31 cellular contexts compared by ENCODE assay signal in the genomic region with DNA sequence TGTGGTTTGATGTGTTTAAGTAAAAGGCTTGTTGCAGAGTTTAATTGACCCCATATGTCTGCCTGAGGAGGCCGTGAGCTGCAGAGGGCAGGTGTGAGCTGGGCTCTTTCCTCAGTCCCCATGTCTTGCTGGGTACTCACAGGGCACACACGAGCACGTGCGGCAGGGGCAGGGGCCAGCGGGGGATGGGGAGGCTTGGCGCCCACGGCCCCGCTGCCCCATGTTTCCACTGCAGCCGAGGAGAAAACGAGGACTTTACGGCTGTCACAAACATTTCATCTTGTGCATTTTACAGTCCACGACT. TPM values are rescaled to one million over a fixed set of nuclear protein-coding genes. Genes with fewer than 3 reads are reported as not detected.
DNase-seq lines count a peak whose midpoint lies in the region; ATAC-seq and TF ChIP-seq lines count a peak whose summit lies in the region.
"Had no signal": no experiment of that assay in that cellular context is flagged by ENCODE, and none has a peak within 500 bp of the region (broad histone marks: within the 10 kb centered on the region; RNA-seq: fewer than 3 reads in every experiment).

No MANE protein-coding gene starts in this region.

- H3K9me2 ChIP-seq in PC-3 (replicated peaks; ENCODE audit: low read length), result no peaks in the 10 kb centered on the region

- POLR2A ChIA-PET in AG04450 (lab: Yijun Ruan, JAX) (no interaction called here), PC-3 (lab: Charles Lee; ENCODE audit: unreplicated experiment) (no interaction called here)

- H3K4me2 ChIP-seq in PC-3 (ENCODE audit: low read length), result no peak overlapping the region

- H3K27ac ChIP-seq in AG04450 (ENCODE audit: low read depth, low read length), result no peak overlapping the region
- H3K27ac ChIP-seq in PC-3 (ENCODE audit: low read length), result no peak overlapping the region
- H3K27ac ChIP-seq: colonic mucosa, ovary, right atrium auricular region, spleen, suprapubic skin had no signal

- H3K27ac Mint-ChIP-seq in CD14-positive monocyte, result no peak overlapping the region
- H3K27ac Mint-ChIP-seq: activated CD8-positive, alpha-beta T cell treated with anti-CD3 and anti-CD28 coated beads, Interleukin-2, amount 10 ng/mL, durations not matched to agents 7 days and 5 days; activated naive CD8-positive, alpha-beta T cell treated with anti-CD3 and anti-CD28 coated beads, Interleukin-2, amount 50 U/mL, for 24 hours; CD4-positive, alpha-beta T cell; nephron; stimulated activated memory B cell treated with anti-CD40 and anti-IgM and Interleukin-4, amounts not matched to agents 10 μg/mL and 1 μg/mL and 100 μg/mL, for 72 hours had no signal

- no peaks in the 10 kb centered on the region for H3F3A ChIP-seq in PC-3 (ENCODE audit: low read length, unreplicated experiment)

- H2AFZ ChIP-seq in PC-3 (ENCODE audit: low read length), result no peak overlapping the region

- TF ChIP-seq CTCF in AG04450 (IDR thresholded peaks at IDR 0.05; ENCODE audit: low read depth, low read length), result 0 out of 2 replicates have a peak, but pooled peaks have one; percentile 14
- TF ChIP-seq CTCF in PC-3 (conservative IDR thresholded peaks at IDR 0.05; ENCODE audit: low read depth, low read length), result no peak
- TF ChIP-seq CTCF in CD14-positive monocyte (IDR thresholded peaks at IDR 0.05), result no peak
- TF ChIP-seq CTCF in GM20000 (IDR thresholded peaks at IDR 0.05; ENCODE audit: extremely low read depth, missing control alignments), result no peak

- peaks cover 33% of the 10 kb centered on the region for H3K27me3 ChIP-seq in AG04450 (ENCODE audit: control insufficient read depth, insufficient read depth, low read length)
- H3K27me3 ChIP-seq in PC-3 (ENCODE audit: low read length), result no peaks in the 10 kb centered on the region
- H3K27me3 ChIP-seq: colonic mucosa, ovary, right atrium auricular region, spleen had no signal

- H3K4me1 Mint-ChIP-seq in CD14-positive monocyte, result no peaks in the 10 kb centered on the region
- H3K4me1 Mint-ChIP-seq: activated naive CD8-positive, alpha-beta T cell treated with anti-CD3 and anti-CD28 coated beads, Interleukin-2, amount 50 U/mL, for 24 hours; stimulated activated memory B cell treated with anti-CD40 and anti-IgM and Interleukin-4, amounts not matched to agents 10 μg/mL and 1 μg/mL and 100 μg/mL, for 72 hours had no signal

- CTCF ChIA-PET in AG04450 (lab: Charles Lee), result interaction anchor here (1.4 kb wide), 1 partner anchor 109 kb away, joined by 3 read pairs; no protein-coding TSS in a partner anchor
- CTCF ChIA-PET in PC-3 (lab: Charles Lee), result interaction anchor here (0.6 kb wide), 1 partner anchor 39 kb away, joined by 3 read pairs; no protein-coding TSS in a partner anchor

- no peaks in the 10 kb centered on the region for H3K4me1 ChIP-seq in PC-3 (ENCODE audit: insufficient read depth, low read length)
- H3K4me1 ChIP-seq: colonic mucosa, right atrium auricular region, spleen, suprapubic skin had no signal

- H3K4me3 ChIP-seq in AG04450 (ENCODE audit: low read depth, low read length) (no peak overlapping the region), PC-3 (ENCODE audit: low read length) (no peak overlapping the region)
- H3K4me3 ChIP-seq: colonic mucosa, lung, mucosa of descending colon, ovary, right atrium auricular region, spleen, suprapubic skin had no signal

- DNase-seq in AG04450 (ENCODE audit: low read depth, low spot score), result no peak
- DNase-seq in EH (ENCODE audit: low read depth), result peak; percentile 25
- no peak for DNase-seq in PC-3
- DNase-seq in fibroblast of gingiva (ENCODE audit: low read depth), result peak; percentile 14
- DNase-seq in NCI-H2107 treated with DMSO at 0.1 percent for 48 hours (lab: John Stamatoyannopoulos, UW; ENCODE audit: unreplicated experiment), result no peak
- no peak for DNase-seq in CD14-positive monocyte (ENCODE audit: low spot score)
- DNase-seq in GM20000 (ENCODE audit: low spot score), result no peak
- DNase-seq: activated CD4-positive, alpha-beta T cell treated with anti-CD3 and anti-CD28 coated beads for 1 hour; activated CD8-positive, alpha-beta T cell treated with anti-CD3 and anti-CD28 coated beads, Interleukin-2, amount 10 ng/mL, durations not matched to agents 7 days and 5 days; activated gamma-delta T cell; activated naive CD8-positive, alpha-beta T cell treated with anti-CD3 and anti-CD28 coated beads, Interleukin-2, amount 50 U/mL, for 24 hours; CD4-positive, alpha-beta T cell; colonic mucosa; effector memory CD4-positive, alpha-beta T cell; mucosa of descending colon; NCI-H1694; NCI-H2227 treated with DMSO at 0.1 percent for 48 hours; NCI-H774; ovary; SHP77 treated with DMSO at 0.1 percent for 48 hours; spleen; stimulated activated CD4-positive, alpha-beta T cell treated with anti-CD3 and anti-CD28 coated beads, Interleukin-2, amount 100 ng/mL, for 48 hours; T-helper 1 cell had no signal

- no peaks in the 10 kb centered on the region for H3K36me3 Mint-ChIP-seq in CD14-positive monocyte
- H3K36me3 Mint-ChIP-seq: stimulated activated memory B cell treated with anti-CD40 and anti-IgM and Interleukin-4, amounts not matched to agents 10 μg/mL and 1 μg/mL and 100 μg/mL, for 72 hours had no signal

- H3K9me3 ChIP-seq in AG04450 (ENCODE audit: control insufficient read depth, insufficient read depth, low read length) (no peaks in the 10 kb centered on the region; the same call in 1 of the 2 replicates), PC-3 (ENCODE audit: low read length) (no peaks in the 10 kb centered on the region)
- H3K9me3 ChIP-seq: colonic mucosa, mucosa of descending colon, ovary, right atrium auricular region, spleen, suprapubic skin had no signal

- no peak overlapping the region for H3K4me3 Mint-ChIP-seq in CD14-positive monocyte
- H3K4me3 Mint-ChIP-seq: activated CD8-positive, alpha-beta T cell treated with anti-CD3 and anti-CD28 coated beads, Interleukin-2, amount 10 ng/mL, durations not matched to agents 7 days and 5 days; activated naive CD8-positive, alpha-beta T cell treated with anti-CD3 and anti-CD28 coated beads, Interleukin-2, amount 50 U/mL, for 24 hours; CD4-positive, alpha-beta T cell; nephron; stimulated activated memory B cell treated with anti-CD40 and anti-IgM and Interleukin-4, amounts not matched to agents 10 μg/mL and 1 μg/mL and 100 μg/mL, for 72 hours had no signal

- H4K20me1 ChIP-seq in PC-3 (ENCODE audit: low read length), result no peaks in the 10 kb centered on the region

- no peaks in the 10 kb centered on the region for H3K36me3 ChIP-seq in PC-3 (ENCODE audit: low read depth, low read length)
- H3K36me3 ChIP-seq: colonic mucosa, ovary, right atrium auricular region, spleen, suprapubic skin had no signal

- H3K27me3 Mint-ChIP-seq in CD14-positive monocyte (ENCODE audit: low read depth in 3 of 3), result peaks cover 1 to 4% (median 3%) of the 10 kb centered on the region in 3 donors
- H3K27me3 Mint-ChIP-seq: activated naive CD8-positive, alpha-beta T cell treated with anti-CD3 and anti-CD28 coated beads, Interleukin-2, amount 50 U/mL, for 24 hours; CD4-positive, alpha-beta T cell had no signal

- no peaks in the 10 kb centered on the region for H3K79me2 ChIP-seq in PC-3 (ENCODE audit: low read length)

- intact Hi-C loops in PC-3 (cut with micrococcal nuclease), result no loop called here
- intact Hi-C loops in CD14-positive monocyte (cut with micrococcal nuclease), result no loop called here

- H3K9me3 Mint-ChIP-seq in CD14-positive monocyte, result no peaks in the 10 kb centered on the region
- H3K9me3 Mint-ChIP-seq: activated naive CD8-positive, alpha-beta T cell treated with anti-CD3 and anti-CD28 coated beads, Interleukin-2, amount 50 U/mL, for 24 hours; CD4-positive, alpha-beta T cell; nephron; stimulated activated memory B cell treated with anti-CD40 and anti-IgM and Interleukin-4, amounts not matched to agents 10 μg/mL and 1 μg/mL and 100 μg/mL, for 72 hours had no signal

- H3K9ac ChIP-seq in PC-3 (ENCODE audit: low read length), result no peak overlapping the region

- ATAC-seq in PC-3 (0 out of 2 replicates have a peak, but pooled peaks have one; percentile 37), HG03342 (IDR thresholded peaks at IDR 0.05; ENCODE audit: unreplicated experiment) (no peak)
- ATAC-seq: activated CD8-positive, alpha-beta T cell treated with anti-CD3 and anti-CD28 coated beads, Interleukin-2, amount 10 ng/mL, durations not matched to agents 7 days and 5 days; activated naive CD8-positive, alpha-beta T cell treated with anti-CD3 and anti-CD28 coated beads, Interleukin-2, amount 50 U/mL, for 24 hours; esophagus mucosa; stimulated activated memory B cell treated with anti-CD40 and anti-IgM and Interleukin-4, amounts not matched to agents 10 μg/mL and 1 μg/mL and 100 μg/mL, for 72 hours had no signal

- no TSS peak for BruUV-seq in PC-3 (replicated peaks; lab: Mats Ljungman, UMichigan)

RNA-seq across cellular contexts. Expression of a gene that starts 24.7 kb away (rescaled TPM):
- polyA plus RNA-seq in AG04450 (2011; rRNA removed), result not detected in 2 replicates
- polyA minus RNA-seq in AG04450 (2011; rRNA and poly(A)+ RNA removed), result not detected in 2 replicates
- total RNA-seq in PC-3 (2014; rRNA removed), result not detected in 2 replicates
- not detected for polyA plus RNA-seq in CD14-positive monocyte
- total RNA-seq: activated CD8-positive, alpha-beta T cell treated with anti-CD3 and anti-CD28 coated beads, Interleukin-2, amount 10 ng/mL, durations not matched to agents 7 days and 5 days; CD4-positive, alpha-beta T cell had no signal
- polyA plus RNA-seq: keratinocyte had no signal

RNA-seq across cellular contexts. Expression of a gene that starts 43.9 kb away (rescaled TPM):
- polyA plus RNA-seq in AG04450 (2011; rRNA removed) (13.5 and 21.9 TPM in 2 replicates), CD14-positive monocyte (1 to 10 TPM in 1 of 2 donors, under 1 TPM in 1; 0.73 to 1.1 TPM)
- 12.4 and 15.7 TPM in 2 replicates for polyA minus RNA-seq in AG04450 (2011; rRNA and poly(A)+ RNA removed)
- total RNA-seq in PC-3 (2014; rRNA removed), result 24.6 and 26.8 TPM in 2 replicates

RNA-seq across cellular contexts. Expression of a gene that starts 58.5 kb away (rescaled TPM):
- polyA plus RNA-seq in AG04450 (2011; rRNA removed), result 15.6 and 20.4 TPM in 2 replicates
- 28.4 and 36.5 TPM in 2 replicates for polyA minus RNA-seq in AG04450 (2011; rRNA and poly(A)+ RNA removed)
- total RNA-seq in PC-3 (2014; rRNA removed), result 58.9 and 62.1 TPM in 2 replicates
- 10 to 100 TPM; 20.1 to 23.5 TPM for polyA plus RNA-seq in CD14-positive monocyte

RNA-seq across cellular contexts. Expression of a gene that starts 59.6 kb away (rescaled TPM):
- 154 and 174 TPM in 2 replicates for polyA plus RNA-seq in AG04450 (2011; rRNA removed)
- 102 and 126 TPM in 2 replicates for polyA minus RNA-seq in AG04450 (2011; rRNA and poly(A)+ RNA removed)
- total RNA-seq in PC-3 (2014; rRNA removed), result 356 and 411 TPM in 2 replicates
- 10 to 100 TPM; 45.0 to 47.4 TPM for polyA plus RNA-seq in CD14-positive monocyte

Comparison
In these comparisons a context has a peak if more than half of its experiments do, and no peak if none do; other contexts are left out.
1. DNase-seq: peak in EH (single experiment) and fibroblast of gingiva (single experiment); none in AG04450 (single experiment), PC-3 (single experiment), NCI-H2107 treated with DMSO at 0.1 percent for 48 hours (single experiment), CD14-positive monocyte (single experiment) and GM20000 (single experiment).